8 cellular contexts compared by ENCODE assay signal in the genomic region with DNA sequence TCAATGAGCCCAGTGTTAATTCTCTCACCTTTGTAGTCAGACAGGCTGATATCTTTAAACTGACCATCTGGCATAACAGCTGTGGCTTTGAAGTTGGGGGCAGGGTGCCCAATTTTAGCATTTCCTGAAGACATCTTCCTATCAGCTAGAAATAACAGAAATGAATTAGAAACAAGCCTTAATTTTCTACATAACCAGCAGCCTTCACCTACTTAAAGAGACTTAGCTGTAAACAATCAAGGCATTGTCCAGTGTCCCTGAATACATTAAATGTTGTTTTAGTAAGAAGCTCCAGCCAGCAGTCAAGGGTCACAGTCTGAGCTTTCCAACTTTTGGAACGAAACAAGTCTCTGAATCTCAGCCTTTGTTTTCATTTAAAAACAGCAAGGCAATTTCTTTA. TPM values are rescaled to one million over a fixed set of nuclear protein-coding genes. Genes with fewer than 3 reads are reported as not detected.
DNase-seq lines count a peak whose midpoint lies in the region; ATAC-seq and TF ChIP-seq lines count a peak whose summit lies in the region.

No MANE protein-coding gene starts in this region.

- no peak for DNase-seq in activated naive CD4-positive, alpha-beta T cell treated with anti-CD3 and anti-CD28 coated beads, Interleukin-2, amount 10 ng/mL, durations not matched to agents 7 days and 5 days
- DNase-seq in activated naive CD4-positive, alpha-beta T cell treated with anti-CD3 and anti-CD28 coated beads, Interleukin-2, amount 50 U/mL, for 16 hours: no peak
- DNase-seq in activated T-helper 1 cell treated with anti-CD3 and anti-CD28 coated beads, Interleukin-12 subunit alpha, Interleukin-12 subunit beta, Interleukin-2, Interleukin-4 antibody, amounts not matched to agents 30 ng/mL and 10 ng/mL and 1 ng/mL, durations not matched to agents 14 hours and 24 hours and 36 hours (ENCODE audit: low spot score): no peak
- DNase-seq in transverse colon: peak; percentile 30
- no peak for DNase-seq in aorta
- DNase-seq in HEK293T (ENCODE audit: extremely low spot score): no peak
- DNase-seq in AML-193 (lab: John Stamatoyannopoulos, UW): no peak

- TF ChIP-seq EP300 in transverse colon (IDR thresholded peaks at IDR 0.05; ENCODE audit: low read depth): no peak

- peak overlapping the region; percentile 2; the same call in 1 of the 2 replicates for H3K9ac ChIP-seq in iPS-20b (ENCODE audit: low read depth, low read length)

- no peaks in the 10 kb centered on the region for H3K27me3 Mint-ChIP-seq in activated naive CD4-positive, alpha-beta T cell treated with anti-CD3 and anti-CD28 coated beads, Interleukin-2, amount 10 ng/mL, durations not matched to agents 7 days and 5 days
- H3K27me3 Mint-ChIP-seq in activated T-helper 1 cell treated with anti-CD3 and anti-CD28 coated beads, Interleukin-12 subunit alpha, Interleukin-12 subunit beta, Interleukin-2, Interleukin-4 antibody, amounts not matched to agents 30 ng/mL and 10 ng/mL and 1 ng/mL, durations not matched to agents 14 hours and 24 hours and 36 hours (ENCODE audit: insufficient read depth): no peaks in the 10 kb centered on the region

- no peak for TF ChIP-seq CTCF in transverse colon (IDR thresholded peaks at IDR 0.05)

- peak overlapping the region; percentile 72 for H3K27ac Mint-ChIP-seq in activated naive CD4-positive, alpha-beta T cell treated with anti-CD3 and anti-CD28 coated beads, Interleukin-2, amount 10 ng/mL, durations not matched to agents 7 days and 5 days
- H3K27ac Mint-ChIP-seq in activated T-helper 1 cell treated with anti-CD3 and anti-CD28 coated beads, Interleukin-12 subunit alpha, Interleukin-12 subunit beta, Interleukin-2, Interleukin-4 antibody, amounts not matched to agents 30 ng/mL and 10 ng/mL and 1 ng/mL, durations not matched to agents 14 hours and 24 hours and 36 hours: no peak overlapping the region

- WGBS in transverse colon (ENCODE audit: low coverage in 1 of 2), 2 donors: 0 to 19% methylated on average over 1 of the region's 1 CpG
- WGBS in aorta, 2 donors: 1 to 3% methylated on average over 1 of the region's 1 CpG

- H3K36me3 Mint-ChIP-seq in activated naive CD4-positive, alpha-beta T cell treated with anti-CD3 and anti-CD28 coated beads, Interleukin-2, amount 10 ng/mL, durations not matched to agents 7 days and 5 days: peaks cover 41% of the 10 kb centered on the region
- H3K36me3 Mint-ChIP-seq in activated T-helper 1 cell treated with anti-CD3 and anti-CD28 coated beads, Interleukin-12 subunit alpha, Interleukin-12 subunit beta, Interleukin-2, Interleukin-4 antibody, amounts not matched to agents 30 ng/mL and 10 ng/mL and 1 ng/mL, durations not matched to agents 14 hours and 24 hours and 36 hours (ENCODE audit: low read depth): peaks cover 43% of the 10 kb centered on the region

- TF ChIP-seq POLR2A in transverse colon (IDR thresholded peaks at IDR 0.05): no peak

- in situ Hi-C loops in transverse colon (cut with MboI; ENCODE audit: low pct_ligation_motif_present in 1 of 4, low pct_unique_long_range_greater_than_20kb in 1 of 4, low sequenced_read_pairs in 3 of 4): loop anchor here in 1 of 4 donors (10.0 kb wide), 1 partner anchor 46 kb away; no protein-coding TSS in a partner anchor

- H3K4me1 ChIP-seq in iPS-20b (ENCODE audit: insufficient read depth, low read length) (peaks cover 10% of the 10 kb centered on the region; the same call in 1 of the 2 replicates), transverse colon (peaks cover 17 to 52% (median 39%) of the 10 kb centered on the region in 4 donors), aorta (ENCODE audit: control insufficient read depth in 1 of 2, insufficient read depth in 2 of 2, low read length in 2 of 2) (peaks cover 0 to 2% of the 10 kb centered on the region in 2 donors)

- intact Hi-C loops in activated T-helper 1 cell treated with anti-CD3 and anti-CD28 coated beads, Interleukin-12 subunit alpha, Interleukin-12 subunit beta, Interleukin-2, Interleukin-4 antibody, amounts not matched to agents 30 ng/mL and 10 ng/mL and 1 ng/mL, durations not matched to agents 14 hours and 24 hours and 36 hours (cut with micrococcal nuclease): no loop called here
- intact Hi-C loops in transverse colon (cut with DNase I; ENCODE audit: low total_unique reads): loop anchor here (5.0 kb wide), 1 partner anchor 33 kb away; a partner anchor contains a TSS
- intact Hi-C loops in aorta (cut with DNase I): no loop called here

- no peaks in the 10 kb centered on the region for H3K9me3 Mint-ChIP-seq in activated naive CD4-positive, alpha-beta T cell treated with anti-CD3 and anti-CD28 coated beads, Interleukin-2, amount 10 ng/mL, durations not matched to agents 7 days and 5 days
- no peaks in the 10 kb centered on the region for H3K9me3 Mint-ChIP-seq in activated T-helper 1 cell treated with anti-CD3 and anti-CD28 coated beads, Interleukin-12 subunit alpha, Interleukin-12 subunit beta, Interleukin-2, Interleukin-4 antibody, amounts not matched to agents 30 ng/mL and 10 ng/mL and 1 ng/mL, durations not matched to agents 14 hours and 24 hours and 36 hours

- H3K36me3 ChIP-seq in iPS-20b (ENCODE audit: insufficient read depth, low read depth, low read length): peaks cover 59% of the 10 kb centered on the region
- peaks cover 0 to 22% (median 7%) of the 10 kb centered on the region in 4 donors for H3K36me3 ChIP-seq in transverse colon
- peaks cover 10 to 15% of the 10 kb centered on the region in 2 donors for H3K36me3 ChIP-seq in aorta (ENCODE audit: control insufficient read depth in 1 of 2, insufficient read depth in 2 of 2, low read length in 1 of 2)

- H3K27ac ChIP-seq in iPS-20b (ENCODE audit: low read length): no peak overlapping the region
- peak overlapping the region in 3 of 4 donors; percentile 7 to 34 (median 12) for H3K27ac ChIP-seq in transverse colon
- H3K27ac ChIP-seq in aorta (ENCODE audit: low read depth in 1 of 2, low read length in 2 of 2): no peak overlapping the region

- CTCF ChIA-PET in activated naive CD4-positive, alpha-beta T cell treated with anti-CD3 and anti-CD28 coated beads, Interleukin-2, amount 10 ng/mL, durations not matched to agents 7 days and 5 days (lab: Charles Lee): interaction anchor here (0.6 to 7.8 kb wide), 3 partner anchors 32 to 115 kb away, joined by 3 to 60 read pairs (median 5); a partner anchor contains a TSS
- CTCF ChIA-PET in HEK293T (lab: Yijun Ruan, JAX): interaction anchor here (0.7 to 2.3 kb wide), 3 partner anchors 47 to 67 kb away, joined by 3 to 7 read pairs (median 5); no protein-coding TSS in a partner anchor

- H3K4me3 ChIP-seq in iPS-20b (ENCODE audit: low read length): peak overlapping the region; percentile 93
- H3K4me3 ChIP-seq in transverse colon: no peak overlapping the region
- no peak overlapping the region for H3K4me3 ChIP-seq in aorta (ENCODE audit: low read length in 2 of 2)

- H3K9me3 ChIP-seq in iPS-20b (ENCODE audit: insufficient read depth, low read depth, low read length) (no peaks in the 10 kb centered on the region), transverse colon (no peaks in the 10 kb centered on the region), aorta (ENCODE audit: control insufficient read depth, low read length) (no peaks in the 10 kb centered on the region)

- H3K27me3 ChIP-seq in iPS-20b (ENCODE audit: insufficient read depth, low read length) (no peaks in the 10 kb centered on the region), transverse colon (no peaks in the 10 kb centered on the region), aorta (ENCODE audit: control insufficient read depth in 1 of 2, insufficient read depth in 2 of 2, low read length in 1 of 2) (peaks cover 0 to 2% of the 10 kb centered on the region in 2 donors)

- H3K4me1 Mint-ChIP-seq in activated naive CD4-positive, alpha-beta T cell treated with anti-CD3 and anti-CD28 coated beads, Interleukin-2, amount 10 ng/mL, durations not matched to agents 7 days and 5 days: peaks cover 53% of the 10 kb centered on the region
- peaks cover 58% of the 10 kb centered on the region for H3K4me1 Mint-ChIP-seq in activated T-helper 1 cell treated with anti-CD3 and anti-CD28 coated beads, Interleukin-12 subunit alpha, Interleukin-12 subunit beta, Interleukin-2, Interleukin-4 antibody, amounts not matched to agents 30 ng/mL and 10 ng/mL and 1 ng/mL, durations not matched to agents 14 hours and 24 hours and 36 hours (ENCODE audit: low read depth)

- no peak for ATAC-seq in aorta (ENCODE audit: low FRiP score)

- POLR2A ChIA-PET in HEK293T (lab: Yijun Ruan, JAX): interaction anchor here (1.0 to 4.1 kb wide), 4 partner anchors 10 to 179 kb away, joined by 3 to 32 read pairs (median 5); a partner anchor contains a TSS

- peak overlapping the region; percentile 96 for H3K4me3 Mint-ChIP-seq in activated naive CD4-positive, alpha-beta T cell treated with anti-CD3 and anti-CD28 coated beads, Interleukin-2, amount 10 ng/mL, durations not matched to agents 7 days and 5 days
- peak overlapping the region; percentile 98 for H3K4me3 Mint-ChIP-seq in activated T-helper 1 cell treated with anti-CD3 and anti-CD28 coated beads, Interleukin-12 subunit alpha, Interleukin-12 subunit beta, Interleukin-2, Interleukin-4 antibody, amounts not matched to agents 30 ng/mL and 10 ng/mL and 1 ng/mL, durations not matched to agents 14 hours and 24 hours and 36 hours

RNA-seq across cellular contexts. Expression of a gene that starts 2.8 kb away (rescaled TPM):
- total RNA-seq in activated T-helper 1 cell treated with anti-CD3 and anti-CD28 coated beads, Interleukin-12 subunit alpha, Interleukin-12 subunit beta, Interleukin-2, Interleukin-4 antibody, amounts not matched to agents 30 ng/mL and 10 ng/mL and 1 ng/mL, durations not matched to agents 14 hours and 24 hours and 36 hours: 635 and 655 TPM in 2 replicates
- total RNA-seq in transverse colon (100 to 1,000 TPM; 120 to 291 (median 189) TPM), aorta (100 to 1,000 TPM; 279 to 286 TPM)
- 100 to 1,000 TPM; 429 to 441 TPM for polyA plus RNA-seq in aorta

RNA-seq across cellular contexts. Expression of a gene that starts 18.8 kb away (rescaled TPM):
- 10.4 and 10.6 TPM in 2 replicates for total RNA-seq in activated T-helper 1 cell treated with anti-CD3 and anti-CD28 coated beads, Interleukin-12 subunit alpha, Interleukin-12 subunit beta, Interleukin-2, Interleukin-4 antibody, amounts not matched to agents 30 ng/mL and 10 ng/mL and 1 ng/mL, durations not matched to agents 14 hours and 24 hours and 36 hours
- total RNA-seq in transverse colon (10 to 100 TPM in 1 of 4 donors, 1 to 10 TPM in 3; 3.7 to 21.3 (median 4.5) TPM), aorta (1 to 10 TPM; 2.1 to 2.9 TPM)
- 1 to 10 TPM in 1 of 2 donors, under 1 TPM in 1; 0.63 to 1.0 TPM for polyA plus RNA-seq in aorta

RNA-seq across cellular contexts. Expression of a gene that starts 19.0 kb away (rescaled TPM):
- 3.5 and 4.5 TPM in 2 replicates for total RNA-seq in activated T-helper 1 cell treated with anti-CD3 and anti-CD28 coated beads, Interleukin-12 subunit alpha, Interleukin-12 subunit beta, Interleukin-2, Interleukin-4 antibody, amounts not matched to agents 30 ng/mL and 10 ng/mL and 1 ng/mL, durations not matched to agents 14 hours and 24 hours and 36 hours
- 1 to 10 TPM in 1 of 4 donors, under 1 TPM in 1, not detected in 2; 0.27 to 1.1 TPM for total RNA-seq in transverse colon
- total RNA-seq in aorta: 1 to 10 TPM; 1.6 to 2.1 TPM
- polyA plus RNA-seq in aorta: 1 to 10 TPM; 2.9 to 3.0 TPM

RNA-seq across cellular contexts. Expression of a gene that starts 27.9 kb away (rescaled TPM):
- total RNA-seq in activated T-helper 1 cell treated with anti-CD3 and anti-CD28 coated beads, Interleukin-12 subunit alpha, Interleukin-12 subunit beta, Interleukin-2, Interleukin-4 antibody, amounts not matched to agents 30 ng/mL and 10 ng/mL and 1 ng/mL, durations not matched to agents 14 hours and 24 hours and 36 hours: 1.4 and 1.6 TPM in 2 replicates
- 10 to 100 TPM in 3 of 4 donors, 1 to 10 TPM in 1; 5.2 to 32.2 (median 14.5) TPM for total RNA-seq in transverse colon
- 1 to 10 TPM; 5.2 to 8.1 TPM for total RNA-seq in aorta
- 1 to 10 TPM; 3.8 to 4.9 TPM for polyA plus RNA-seq in aorta

RNA-seq across cellular contexts. Expression of a gene that starts 31.7 kb away (rescaled TPM):
- total RNA-seq in activated T-helper 1 cell treated with anti-CD3 and anti-CD28 coated beads, Interleukin-12 subunit alpha, Interleukin-12 subunit beta, Interleukin-2, Interleukin-4 antibody, amounts not matched to agents 30 ng/mL and 10 ng/mL and 1 ng/mL, durations not matched to agents 14 hours and 24 hours and 36 hours: 192 and 194 TPM in 2 replicates
- total RNA-seq in transverse colon (100 to 1,000 TPM in 3 of 4 donors, 10 to 100 TPM in 1; 86.5 to 158 (median 128) TPM), aorta (100 to 1,000 TPM; 102 to 116 TPM)
- 100 to 1,000 TPM; 140 TPM for polyA plus RNA-seq in aorta

Comparison
In these comparisons a context has a peak if more than half of its experiments do, and no peak if none do; other contexts are left out.
1. H3K27ac ChIP-seq: peak in transverse colon (3 of 4); none in iPS-20b (single experiment) and aorta (0 of 2).